ENCODE assay signal across 8 cellular contexts in the genomic region with DNA sequence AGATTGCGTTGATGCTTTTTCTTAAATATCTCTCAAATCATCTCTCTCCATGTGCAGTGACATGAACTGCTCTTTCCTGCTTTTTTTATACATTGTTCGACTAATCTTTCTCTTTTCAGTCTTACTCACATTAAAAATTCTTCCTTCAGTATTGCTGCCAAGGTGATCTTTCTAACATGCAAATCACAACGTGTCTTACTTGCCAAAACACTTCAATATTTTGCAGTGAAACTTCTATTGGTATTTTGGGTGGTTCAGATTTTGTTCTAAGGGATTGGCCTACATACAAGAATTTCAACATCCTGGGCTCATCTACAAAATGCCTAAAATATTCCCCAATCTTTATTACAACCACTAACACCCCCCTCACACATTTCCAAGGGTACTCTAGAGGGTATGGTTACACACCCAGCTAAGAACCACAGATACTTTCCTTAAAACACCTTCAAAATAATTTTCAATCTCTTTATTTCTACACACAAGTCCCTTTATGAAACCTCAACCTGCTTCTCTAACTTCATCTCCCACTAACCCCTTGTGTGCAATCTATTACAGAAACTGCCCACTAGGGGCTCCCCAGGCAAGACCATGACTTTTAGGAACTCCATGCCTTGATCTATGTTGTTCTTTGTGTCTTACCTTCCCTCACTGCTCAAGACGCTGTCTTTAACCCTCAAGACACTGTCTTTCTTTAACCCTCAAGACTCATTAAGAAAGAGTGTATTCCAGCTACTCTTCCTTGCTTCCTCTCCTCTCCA. TPM values are rescaled to one million over a fixed set of nuclear protein-coding genes. Genes with fewer than 3 reads are reported as not detected.
A peak's percentile ranks its signal among the peaks of the same experiment; 100 is the strongest.
DNase-seq lines count a peak whose midpoint lies in the region; ATAC-seq, FAIRE-seq and TF ChIP-seq lines count a peak whose summit lies in the region.

No MANE protein-coding gene starts in this region.

- no peak overlapping the region for H3K27ac Mint-ChIP-seq in glutamatergic neuron (ENCODE audit: unreplicated experiment)

- H3K27me3 Mint-ChIP-seq in glutamatergic neuron (ENCODE audit: unreplicated experiment) = no peaks in the 10 kb centered on the region

- H3K4me3 Mint-ChIP-seq in glutamatergic neuron (ENCODE audit: unreplicated experiment) = no peak overlapping the region

- H3K4me1 Mint-ChIP-seq in glutamatergic neuron (ENCODE audit: low read depth, unreplicated experiment) = no peaks in the 10 kb centered on the region

- FAIRE-seq in D721Med (lab: Jason Lieb, UNC) (no peak), frontal cortex (lab: Jason Lieb, UNC) (no peak)

- H3K36me3 Mint-ChIP-seq in glutamatergic neuron (ENCODE audit: unreplicated experiment) = no peaks in the 10 kb centered on the region

- no peak for DNase-seq in D721Med (ENCODE audit: insufficient read length, low spot score)
- DNase-seq in NCI-H69 (lab: John Stamatoyannopoulos, UW) = peak; percentile 21
- DNase-seq in glutamatergic neuron = no peak
- DNase-seq in posterior vena cava (ENCODE audit: low spot score) = no peak
- no peak for DNase-seq in frontal cortex (ENCODE audit: low spot score in 2 of 2)
- DNase-seq in OCI-M2 (lab: John Stamatoyannopoulos, UW; ENCODE audit: unreplicated experiment) = no peak
- DNase-seq in NCI-H1048 (lab: John Stamatoyannopoulos, UW) = no peak

- H3K9me3 Mint-ChIP-seq in glutamatergic neuron (ENCODE audit: unreplicated experiment) = no peaks in the 10 kb centered on the region

- peak; percentile 84 for ATAC-seq in GM21576 (IDR thresholded peaks at IDR 0.05; ENCODE audit: unreplicated experiment)

- intact Hi-C loops in posterior vena cava (cut with DNase I) = no loop called here

- TF ChIP-seq CTCF in D721Med (IDR thresholded peaks at IDR 0.05; ENCODE audit: insufficient read depth, missing control alignments) (peak; percentile 34), glutamatergic neuron (IDR thresholded peaks at IDR 0.05; ENCODE audit: partially characterized antibody, unreplicated experiment) (peak; percentile 61)

RNA-seq across cellular contexts. Expression of a gene that starts 50.9 kb away (rescaled TPM):
- total RNA-seq in glutamatergic neuron (ENCODE audit: unreplicated experiment) (not detected), posterior vena cava (1,000 to 10,000 TPM in 1 of 2 donors, 100 to 1,000 TPM in 1; 826 to 2,244 TPM), frontal cortex (88.0 TPM)

Comparison
In these comparisons a context has a peak if more than half of its experiments do, and no peak if none do; other contexts are left out.
1. RNA of a gene that starts 50.9 kb away (total RNA-seq): 826 to 2,244 TPM in posterior vena cava and 88.0 TPM in frontal cortex (single experiment); not detected in glutamatergic neuron (single experiment); every median in the first group is over 10 times any median in the second.